In genomic region chr11:104761511-104761910, GRCh38 we compare ENCODE assay signal across 26 cellular contexts.
"Had no signal": no experiment of that assay in that cellular context is flagged by ENCODE, and none has a peak within 500 bp of the region (broad histone marks: within the 10 kb centered on the region; RNA-seq: fewer than 3 reads in every experiment).

No MANE protein-coding gene starts in this region.

- H3K36me3 ChIP-seq: colonic mucosa, esophagus muscularis mucosa, esophagus squamous epithelium, gastrocnemius medialis, gastroesophageal sphincter, heart left ventricle, heart right ventricle had no signal

- H3K4me1 ChIP-seq: colonic mucosa, esophagus squamous epithelium, gastrocnemius medialis, gastroesophageal sphincter had no signal

- H2AFZ ChIP-seq: hepatocyte had no signal

- H3K79me2 ChIP-seq: hepatocyte had no signal

- H3K4me3 Mint-ChIP-seq: dendritic cell treated with granulocyte-macrophage colony-stimulating factor and Interleukin-4, amounts not matched to agents 40 ng/mL and 50 ng/mL, for 4 days; effector memory CD8-positive, alpha-beta T cell; endodermal cell had no signal

- H3K9me3 ChIP-seq: colonic mucosa, gastrocnemius medialis, gastroesophageal sphincter had no signal

- H3K4me2 ChIP-seq: hepatocyte had no signal

- DNase-seq: colonic mucosa; cortex of kidney; dorsolateral prefrontal cortex; effector CD4-positive, alpha-beta T cell; effector CD8-positive, alpha-beta T cell; effector memory CD4-positive, alpha-beta T cell; effector memory CD8-positive, alpha-beta T cell; endodermal cell; erythroblast; esophagus squamous epithelium; foreskin fibroblast; foreskin keratinocyte; foreskin melanocyte; gastrocnemius medialis; glutamatergic neuron; head of caudate nucleus; heart left ventricle; heart right ventricle had no signal

- H3K27me3 Mint-ChIP-seq: dendritic cell treated with granulocyte-macrophage colony-stimulating factor and Interleukin-4, amounts not matched to agents 40 ng/mL and 50 ng/mL, for 4 days; effector memory CD8-positive, alpha-beta T cell had no signal

- H3K27me3 ChIP-seq: colonic mucosa, dorsolateral prefrontal cortex, esophagus muscularis mucosa, esophagus squamous epithelium, foreskin keratinocyte, gastrocnemius medialis, gastroesophageal sphincter, heart left ventricle, heart right ventricle, hepatocyte had no signal

- H3K27ac ChIP-seq: colonic mucosa, coronary artery, dorsolateral prefrontal cortex, epithelial cell of prostate, esophagus muscularis mucosa, esophagus squamous epithelium, foreskin keratinocyte, gastrocnemius medialis, gastroesophageal sphincter, heart left ventricle, heart right ventricle, hepatocyte had no signal

- ATAC-seq: effector memory CD8-positive, alpha-beta T cell; esophagus mucosa; foreskin keratinocyte; gastrocnemius medialis; gastroesophageal sphincter; heart left ventricle; heart right ventricle had no signal

- H3K4me3 ChIP-seq: colonic mucosa, coronary artery, dorsolateral prefrontal cortex, esophagus muscularis mucosa, esophagus squamous epithelium, gastrocnemius medialis, gastroesophageal sphincter, heart left ventricle, heart right ventricle, hepatocyte had no signal

- FAIRE-seq: colon had no signal

- H3K27ac Mint-ChIP-seq: dendritic cell treated with granulocyte-macrophage colony-stimulating factor and Interleukin-4, amounts not matched to agents 40 ng/mL and 50 ng/mL, for 4 days; effector memory CD8-positive, alpha-beta T cell; endodermal cell had no signal
